Comparison of ENCODE assay signal across 14 cellular contexts in the genomic region with DNA sequence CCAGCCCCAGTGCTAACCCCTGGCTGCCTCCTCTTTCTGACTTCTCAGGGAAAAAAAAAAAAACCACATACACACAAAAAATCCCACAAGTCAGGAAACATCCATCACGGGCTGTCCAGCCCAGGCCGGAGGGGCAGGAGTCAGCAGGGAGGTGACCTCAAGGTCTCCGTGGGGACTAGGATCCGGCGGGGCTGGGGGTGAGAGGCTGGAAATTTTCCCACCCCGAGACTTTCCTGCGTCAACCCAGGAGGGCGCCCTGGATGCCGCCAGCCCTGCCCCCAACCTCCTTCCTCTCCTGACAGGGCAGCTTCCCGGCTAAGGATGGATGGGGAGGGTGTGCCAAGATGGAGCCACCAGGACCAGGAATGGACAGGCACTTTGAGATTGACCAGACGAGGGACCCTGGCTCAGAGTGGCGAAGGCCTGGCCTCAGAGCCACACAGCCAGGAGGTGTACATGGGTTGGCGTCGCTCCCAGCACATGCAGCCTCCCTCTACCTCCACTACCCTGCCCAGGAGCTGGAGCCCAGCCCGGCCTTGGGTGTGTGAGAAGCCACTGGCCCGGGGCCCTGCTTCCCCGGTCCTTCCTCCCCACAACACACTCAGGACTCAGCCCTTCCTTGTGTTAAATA. TPM values are rescaled to one million over a fixed set of nuclear protein-coding genes. Genes with fewer than 3 reads are reported as not detected.
DNase-seq lines count a peak whose midpoint lies in the region; ATAC-seq and TF ChIP-seq lines count a peak whose summit lies in the region.
"Had no signal": no experiment of that assay in that cellular context is flagged by ENCODE, and none has a peak within 500 bp of the region (broad histone marks: within the 10 kb centered on the region; RNA-seq: fewer than 3 reads in every experiment).

No MANE protein-coding gene starts in this region.

- 10 to 14% methylated on average over 2 to 10 of the region's 17 CpGs for WGBS in gastroesophageal sphincter (ENCODE audit: low coverage in 1 of 2), 2 donors

- H3K4me3 Mint-ChIP-seq in nephron progenitor cell = peak overlapping the region; percentile 44
- H3K4me3 Mint-ChIP-seq in CD4-positive, alpha-beta memory T cell = no peak overlapping the region

- TF ChIP-seq CTCF in gastroesophageal sphincter (IDR thresholded peaks at IDR 0.05) (no peak), nephron progenitor cell (IDR thresholded peaks at IDR 0.05) (no peak)

- ATAC-seq in Right ventricle myocardium inferior (peak; percentile 52), gastroesophageal sphincter (peak; percentile 77)
- ATAC-seq: activated naive CD4-positive, alpha-beta T cell treated with anti-CD3 and anti-CD28 coated beads, Interleukin-2, amount 50 U/mL, for 72 hours had no signal

- no peaks in the 10 kb centered on the region for H3K9me3 ChIP-seq in gastroesophageal sphincter
- no peaks in the 10 kb centered on the region for H3K9me3 ChIP-seq in CD4-positive, alpha-beta memory T cell (ENCODE audit: control insufficient read depth in 1 of 2, low read length in 2 of 2)
- H3K9me3 ChIP-seq: tibial nerve had no signal

- no peak overlapping the region for H3K4me3 ChIP-seq in gastroesophageal sphincter
- H3K4me3 ChIP-seq in CD4-positive, alpha-beta memory T cell (ENCODE audit: low read length in 2 of 2) = no peak overlapping the region
- H3K4me3 ChIP-seq: skin epidermis, tibial nerve had no signal

- CTCF ChIA-PET in CD4-positive, alpha-beta memory T cell (lab: Charles Lee; ENCODE audit: partially characterized antibody) = interaction anchor here (0.7 kb wide), 1 partner anchor 1447 kb away, joined by 5 read pairs; no protein-coding TSS in a partner anchor

- peaks cover 62% of the 10 kb centered on the region for H3K4me1 Mint-ChIP-seq in nephron progenitor cell
- H3K4me1 Mint-ChIP-seq in CD4-positive, alpha-beta memory T cell = peaks cover 0 to 8% (median 4%) of the 10 kb centered on the region in 4 donors

- H3K36me3 Mint-ChIP-seq in nephron progenitor cell (ENCODE audit: low read depth) = no peaks in the 10 kb centered on the region
- H3K36me3 Mint-ChIP-seq in CD4-positive, alpha-beta memory T cell = no peaks in the 10 kb centered on the region
- H3K36me3 Mint-ChIP-seq: activated naive CD4-positive, alpha-beta T cell treated with anti-CD3 and anti-CD28 coated beads, Interleukin-2, amount 50 U/mL, for 72 hours had no signal

- H3K4me1 ChIP-seq in gastroesophageal sphincter = peaks cover 0 to 19% (median 5%) of the 10 kb centered on the region in 3 donors
- H3K4me1 ChIP-seq in CD4-positive, alpha-beta memory T cell (ENCODE audit: insufficient read depth, low read length) = no peaks in the 10 kb centered on the region

- peaks cover 64% of the 10 kb centered on the region for H3K27me3 ChIP-seq in gastroesophageal sphincter
- no peaks in the 10 kb centered on the region for H3K27me3 ChIP-seq in CD4-positive, alpha-beta memory T cell (ENCODE audit: insufficient read depth, low read length)

- H3K36me3 ChIP-seq in gastroesophageal sphincter = no peaks in the 10 kb centered on the region
- H3K36me3 ChIP-seq in CD4-positive, alpha-beta memory T cell (ENCODE audit: insufficient read depth, low read length) = no peaks in the 10 kb centered on the region
- H3K36me3 ChIP-seq: tibial nerve had no signal

- peak overlapping the region in 2 of 4 donors; percentile 11 to 40 for H3K27ac ChIP-seq in gastroesophageal sphincter
- H3K27ac ChIP-seq in substantia nigra (ENCODE audit: low read depth, low read length, poor library complexity, severe bottlenecking) = no peak overlapping the region
- no peak overlapping the region for H3K27ac ChIP-seq in CD4-positive, alpha-beta memory T cell (ENCODE audit: low read depth, low read length)

- H3K27me3 Mint-ChIP-seq in nephron progenitor cell (ENCODE audit: low read depth, poor library complexity) = peaks cover 55% of the 10 kb centered on the region
- peaks cover 9 to 19% of the 10 kb centered on the region in 2 donors for H3K27me3 Mint-ChIP-seq in CD4-positive, alpha-beta memory T cell

- DNase-seq in Right ventricle myocardium inferior (ENCODE audit: missing footprints) = peak; percentile 81
- no peak for DNase-seq in cardiac septum (ENCODE audit: low spot score)
- DNase-seq in nephron progenitor cell = peak; percentile 69
- DNase-seq in substantia nigra (lab: John Stamatoyannopoulos, UW) = no peak
- DNase-seq in NCI-H146 treated with DMSO at 0.1 percent for 48 hours (lab: John Stamatoyannopoulos, UW; ENCODE audit: unreplicated experiment) = no peak
- DNase-seq in activated CD4-positive, alpha-beta T cell treated with anti-CD3 and anti-CD28 coated beads for 48 hours = no peak
- no peak for DNase-seq in CD4-positive, alpha-beta memory T cell
- DNase-seq: NCI-H1417 treated with DMSO at 0.1 percent for 48 hours, NCI-H524 had no signal

- peak overlapping the region; percentile 68 for H3K27ac Mint-ChIP-seq in nephron progenitor cell
- no peak overlapping the region for H3K27ac Mint-ChIP-seq in CD4-positive, alpha-beta memory T cell
- H3K27ac Mint-ChIP-seq: activated naive CD4-positive, alpha-beta T cell treated with anti-CD3 and anti-CD28 coated beads, Interleukin-2, amount 50 U/mL, for 72 hours had no signal

- no peak for TF ChIP-seq POLR2A in gastroesophageal sphincter (IDR thresholded peaks at IDR 0.05)

- no peak for TF ChIP-seq EP300 in gastroesophageal sphincter (IDR thresholded peaks at IDR 0.05)

- intact Hi-C loops in Right ventricle myocardium inferior (cut with DNase I) (loop anchor here (5.0 kb wide), 1 partner anchor 35 kb away; a partner anchor contains a TSS), cardiac septum (cut with DNase I) (loop anchor here (2.0 kb wide), 1 partner anchor 33 kb away; a partner anchor contains a TSS)
- intact Hi-C loops in CD4-positive, alpha-beta memory T cell (cut with micrococcal nuclease) = no loop called here

- POLR2A ChIA-PET in CD4-positive, alpha-beta memory T cell (lab: Charles Lee; ENCODE audit: partially characterized antibody) = no interaction called here

- H3K9me3 Mint-ChIP-seq in nephron progenitor cell = peaks cover 3% of the 10 kb centered on the region
- no peaks in the 10 kb centered on the region for H3K9me3 Mint-ChIP-seq in CD4-positive, alpha-beta memory T cell
- H3K9me3 Mint-ChIP-seq: activated naive CD4-positive, alpha-beta T cell treated with anti-CD3 and anti-CD28 coated beads, Interleukin-2, amount 50 U/mL, for 72 hours had no signal

RNA-seq across cellular contexts. Expression of a gene that starts 33.3 kb away (rescaled TPM):
- total RNA-seq in Right ventricle myocardium inferior (5.2 TPM), cardiac septum (5.0 TPM), gastroesophageal sphincter (10 to 100 TPM in 1 of 4 donors, 1 to 10 TPM in 3; 5.0 to 17.0 (median 7.8) TPM)
- total RNA-seq in CD4-positive, alpha-beta memory T cell = 10 to 100 TPM; 26.5 to 29.9 TPM
- 10 to 100 TPM in 1 of 2 donors, 1 to 10 TPM in 1; 5.3 to 15.4 TPM for polyA plus RNA-seq in CD4-positive, alpha-beta memory T cell

RNA-seq across cellular contexts. Expression of a gene that starts 33.3 kb away (rescaled TPM):
- total RNA-seq in Right ventricle myocardium inferior (0.97 TPM), cardiac septum (1.7 TPM), gastroesophageal sphincter (1 to 10 TPM; 1.2 to 2.9 (median 2.0) TPM)
- total RNA-seq in CD4-positive, alpha-beta memory T cell = not detected
- polyA plus RNA-seq in CD4-positive, alpha-beta memory T cell = not detected
- total RNA-seq: A673; activated naive CD4-positive, alpha-beta T cell treated with anti-CD3 and anti-CD28 coated beads, Interleukin-2, amount 50 U/mL, for 72 hours had no signal

RNA-seq across cellular contexts. Expression of a gene that starts 33.8 kb away (rescaled TPM):
- total RNA-seq in Right ventricle myocardium inferior (14.2 TPM), cardiac septum (19.9 TPM), gastroesophageal sphincter (10 to 100 TPM; 16.2 to 24.0 (median 20.7) TPM)
- 10 to 100 TPM; 49.1 to 51.9 TPM for total RNA-seq in CD4-positive, alpha-beta memory T cell
- polyA plus RNA-seq in CD4-positive, alpha-beta memory T cell = 100 to 1,000 TPM; 160 to 246 TPM

RNA-seq across cellular contexts. Expression of a gene that starts 39.2 kb away (rescaled TPM):
- 24.8 TPM for total RNA-seq in Right ventricle myocardium inferior
- total RNA-seq in cardiac septum = 36.6 TPM
- 10 to 100 TPM; 14.0 to 35.5 (median 20.6) TPM for total RNA-seq in gastroesophageal sphincter
- total RNA-seq in CD4-positive, alpha-beta memory T cell = 10 to 100 TPM; 24.3 to 25.2 TPM
- 1 to 10 TPM in 1 of 2 donors, under 1 TPM in 1; 0.11 to 1.7 TPM for polyA plus RNA-seq in CD4-positive, alpha-beta memory T cell

RNA-seq across cellular contexts. Expression of a gene that starts 51.1 kb away (rescaled TPM):
- not detected for total RNA-seq in Right ventricle myocardium inferior
- total RNA-seq in cardiac septum = not detected
- total RNA-seq in gastroesophageal sphincter = under 1 TPM in 2 of 4 donors, not detected in 2; 0.16 to 0.39 TPM
- total RNA-seq in CD4-positive, alpha-beta memory T cell = 1 to 10 TPM in 1 of 2 experiments, under 1 TPM in 1; 0.80 to 1.2 TPM
- polyA plus RNA-seq in CD4-positive, alpha-beta memory T cell = under 1 TPM in 1 of 2 donors, not detected in 1; 0.61 TPM

Comparison
In these comparisons a context has a peak if more than half of its experiments do, and no peak if none do; other contexts are left out.
1. DNase-seq: peak in Right ventricle myocardium inferior (single experiment) and nephron progenitor cell (single experiment); none in cardiac septum (single experiment), substantia nigra (0 of 49), NCI-H146 treated with DMSO at 0.1 percent for 48 hours (single experiment), activated CD4-positive, alpha-beta T cell treated with anti-CD3 and anti-CD28 coated beads for 48 hours (single experiment) and CD4-positive, alpha-beta memory T cell (0 of 5).